8 cellular contexts compared by ENCODE assay signal in the genomic region with DNA sequence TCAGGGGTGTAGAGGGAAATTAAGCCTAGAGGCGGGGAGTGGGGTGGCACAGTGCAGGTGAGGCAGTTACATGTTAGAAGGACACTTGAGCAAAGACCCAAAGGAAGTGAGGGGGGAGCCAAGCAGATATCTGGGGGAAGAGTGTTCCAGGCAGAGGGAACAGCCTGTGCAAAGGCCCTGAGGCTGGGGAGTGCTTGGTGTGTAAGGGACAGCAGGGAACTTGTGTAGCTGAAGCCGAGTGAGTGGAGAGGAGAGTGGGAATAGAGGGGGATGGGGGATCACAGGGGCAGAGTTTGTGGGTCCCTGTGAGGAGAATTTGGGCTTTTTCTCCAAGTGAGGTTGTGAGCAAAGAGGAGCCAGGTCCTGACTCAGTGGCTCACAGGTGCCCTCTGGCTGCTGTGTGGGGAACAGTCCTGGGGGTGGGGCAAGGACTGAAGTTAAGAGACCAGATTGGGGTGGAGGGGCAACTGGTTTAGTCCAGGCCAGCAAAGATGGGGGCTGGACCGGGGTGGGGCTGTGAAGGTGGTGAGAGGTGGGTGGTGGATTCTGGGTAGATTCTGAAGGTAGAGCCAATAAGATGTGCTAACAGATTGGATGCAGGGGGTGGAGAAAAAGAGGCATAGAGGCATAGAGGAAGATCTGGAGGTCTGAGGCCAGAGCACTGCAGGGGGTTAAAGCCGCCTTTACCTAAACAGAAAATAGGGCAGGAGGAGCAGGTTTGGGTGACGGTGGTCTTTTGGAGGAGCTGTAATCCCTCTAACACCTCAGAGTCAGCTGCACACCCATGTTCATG.
DNase-seq lines count a peak whose midpoint lies in the region; ATAC-seq and TF ChIP-seq lines count a peak whose summit lies in the region.

No MANE protein-coding gene starts in this region.

- no peak for TF ChIP-seq EP300 in esophagus muscularis mucosa (IDR thresholded peaks at IDR 0.05)

- intact Hi-C loops in activated CD8-positive, alpha-beta T cell treated with anti-CD3 and anti-CD28 coated beads for 36 hours (cut with micrococcal nuclease), result loop anchor here (1.0 kb wide), 1 partner anchor 154 kb away; no protein-coding TSS in a partner anchor
- intact Hi-C loops in esophagus muscularis mucosa (cut with DNase I), result loop anchor here (5.0 kb wide), 1 partner anchor 154 kb away; no protein-coding TSS in a partner anchor

- no peaks in the 10 kb centered on the region for H3K4me1 Mint-ChIP-seq in activated CD8-positive, alpha-beta T cell treated with anti-CD3 and anti-CD28 coated beads for 36 hours (ENCODE audit: low read depth)

- no peak overlapping the region for H3K4me3 ChIP-seq in esophagus muscularis mucosa
- H3K4me3 ChIP-seq in parathyroid adenoma (ENCODE audit: low read depth, low read length), result no peak overlapping the region

- H3K27ac Mint-ChIP-seq in activated CD8-positive, alpha-beta T cell treated with anti-CD3 and anti-CD28 coated beads for 36 hours, result no peak overlapping the region

- no peaks in the 10 kb centered on the region for H3K4me1 ChIP-seq in esophagus muscularis mucosa
- no peaks in the 10 kb centered on the region for H3K4me1 ChIP-seq in parathyroid adenoma

- H2AFZ ChIP-seq in parathyroid adenoma, result no peak overlapping the region

- POLR2A ChIA-PET in activated CD8-positive, alpha-beta T cell treated with anti-CD3 and anti-CD28 coated beads for 36 hours (lab: Charles Lee), result no interaction called here

- H3K36me3 ChIP-seq in esophagus muscularis mucosa (no peaks in the 10 kb centered on the region), parathyroid adenoma (ENCODE audit: control insufficient read depth, insufficient read depth, low read length) (no peaks in the 10 kb centered on the region)

- H3K4me3 Mint-ChIP-seq in activated CD8-positive, alpha-beta T cell treated with anti-CD3 and anti-CD28 coated beads for 36 hours, result no peak overlapping the region

- H3K79me2 ChIP-seq in parathyroid adenoma, result no peaks in the 10 kb centered on the region

- H3K27ac ChIP-seq in esophagus muscularis mucosa (replicated peaks in 1 of 4) (no peak overlapping the region), parathyroid adenoma (no peak overlapping the region)

- H3K9me3 ChIP-seq in esophagus muscularis mucosa (peaks cover 0 to 11% (median 4%) of the 10 kb centered on the region in 4 donors), parathyroid adenoma (ENCODE audit: control insufficient read depth, low read length) (no peaks in the 10 kb centered on the region)

- TF ChIP-seq CTCF in activated CD8-positive, alpha-beta T cell treated with anti-CD3 and anti-CD28 coated beads for 36 hours (IDR thresholded peaks at IDR 0.05), result peak; percentile 63
- peak in 2 of 3 experiments; percentile 43 to 51 for TF ChIP-seq CTCF in esophagus muscularis mucosa (IDR thresholded peaks at IDR 0.05)
- TF ChIP-seq CTCF in parathyroid adenoma (IDR thresholded peaks at IDR 0.05), result peak; percentile 63

- CTCF ChIA-PET in activated CD8-positive, alpha-beta T cell treated with anti-CD3 and anti-CD28 coated beads for 36 hours (lab: Charles Lee), result interaction anchor here (0.8 to 2.4 kb wide), 4 partner anchors 10 to 158 kb away, joined by 3 to 18 read pairs (median 4); no protein-coding TSS in a partner anchor

- H3K27me3 ChIP-seq in esophagus muscularis mucosa (peaks cover 0 to 37% (median 0%) of the 10 kb centered on the region in 4 donors), parathyroid adenoma (ENCODE audit: control insufficient read depth, insufficient read depth, low read length) (no peaks in the 10 kb centered on the region)

- peak; percentile 60 for ATAC-seq in activated CD8-positive, alpha-beta T cell treated with anti-CD3 and anti-CD28 coated beads for 36 hours
- ATAC-seq in HG02884 (IDR thresholded peaks at IDR 0.05; ENCODE audit: unreplicated experiment), result no peak

- H3K27me3 Mint-ChIP-seq in activated CD8-positive, alpha-beta T cell treated with anti-CD3 and anti-CD28 coated beads for 36 hours, result peaks cover 17% of the 10 kb centered on the region

- no peaks in the 10 kb centered on the region for H3K36me3 Mint-ChIP-seq in activated CD8-positive, alpha-beta T cell treated with anti-CD3 and anti-CD28 coated beads for 36 hours (ENCODE audit: low read depth)

- peaks cover 4% of the 10 kb centered on the region for H3K9me3 Mint-ChIP-seq in activated CD8-positive, alpha-beta T cell treated with anti-CD3 and anti-CD28 coated beads for 36 hours

- no peak for TF ChIP-seq POLR2A in esophagus muscularis mucosa (IDR thresholded peaks at IDR 0.05; ENCODE audit: low read depth)

- H3K9ac ChIP-seq in parathyroid adenoma, result no peak overlapping the region

- H3K4me2 ChIP-seq in parathyroid adenoma (ENCODE audit: low read length), result no peak overlapping the region

- DNase-seq in DMS53 (lab: John Stamatoyannopoulos, UW), result peak; percentile 49
- DNase-seq in DMS53 treated with DMSO at 0.1 percent for 48 hours (lab: John Stamatoyannopoulos, UW; ENCODE audit: unreplicated experiment), result no peak
- DNase-seq in NCI-H1694 treated with DMSO at 0.1 percent for 48 hours (lab: John Stamatoyannopoulos, UW), result peak; percentile 6
- peak; percentile 73 for DNase-seq in activated CD8-positive, alpha-beta T cell treated with anti-CD3 and anti-CD28 coated beads for 36 hours
- no peak for DNase-seq in esophagus muscularis mucosa (ENCODE audit: extremely low spot score)
- DNase-seq in cortex of kidney (lab: John Stamatoyannopoulos, UW), result no peak

- 69% methylated on average over 5 of the region's 5 CpGs for WGBS in esophagus muscularis mucosa

Comparison
In these comparisons a context has a peak if more than half of its experiments do, and no peak if none do; other contexts are left out.
1. DNase-seq: peak in DMS53 (single experiment), NCI-H1694 treated with DMSO at 0.1 percent for 48 hours (single experiment) and activated CD8-positive, alpha-beta T cell treated with anti-CD3 and anti-CD28 coated beads for 36 hours (single experiment); none in DMS53 treated with DMSO at 0.1 percent for 48 hours (single experiment), esophagus muscularis mucosa (single experiment) and cortex of kidney (single experiment).
2. Peak in every context shown above with its lines, with median percentiles within 50 percentile points of each other: CTCF ChIP-seq.